In genomic region chr15:24292837-24293236, GRCh38 we compare ENCODE assay signal across 29 cellular contexts.
"Had no signal": no experiment of that assay in that cellular context is flagged by ENCODE, and none has a peak within 500 bp of the region (broad histone marks: within the 10 kb centered on the region; RNA-seq: fewer than 3 reads in every experiment).

No MANE protein-coding gene starts in this region.

- H3K27ac ChIP-seq: neutrophil, parathyroid adenoma, psoas muscle, right lobe of liver, sigmoid colon, stomach, thoracic aorta, thyroid gland, tibial nerve, upper lobe of left lung had no signal

- H3K4me1 ChIP-seq: parathyroid adenoma, psoas muscle, right lobe of liver, sigmoid colon, stomach, thyroid gland, tibial nerve, upper lobe of left lung had no signal

- H3K9ac ChIP-seq: parathyroid adenoma had no signal

- H3K27me3 ChIP-seq: neutrophil, right lobe of liver, sigmoid colon, stomach, thyroid gland, tibial nerve, upper lobe of left lung had no signal

- H3K27me3 Mint-ChIP-seq: naive thymus-derived CD8-positive, alpha-beta T cell; natural killer cell treated with Interleukin-12 subunit alpha and Interleukin-12 subunit beta and Interleukin-15 and Interleukin-18, amount 100 ng/mL, for 72 hours; progenitor cell of endocrine pancreas; stimulated activated naive B cell treated with anti-CD40 and anti-IgM and Interleukin-4, amounts not matched to agents 10 μg/mL and 1 μg/mL and 100 μg/mL, for 72 hours; stimulated activated naive CD8-positive, alpha-beta T cell treated with anti-CD3 and anti-CD28 coated beads, Interleukin-15, Interleukin-2, amounts not matched to agents 100 ng/mL and 50 ng/mL, for 24 hours had no signal

- H3K36me3 Mint-ChIP-seq: naive thymus-derived CD8-positive, alpha-beta T cell; natural killer cell treated with Interleukin-12 subunit alpha and Interleukin-12 subunit beta and Interleukin-15 and Interleukin-18, amount 100 ng/mL, for 72 hours; stimulated activated effector memory CD8-positive, alpha-beta T cell treated with anti-CD3 and anti-CD28 coated beads, Interleukin-12 subunit alpha, Interleukin-12 subunit beta, amount 100 ng/mL, for 72 hours; stimulated activated naive B cell treated with anti-CD40 and anti-IgM and Interleukin-4, amounts not matched to agents 10 μg/mL and 1 μg/mL and 100 μg/mL, for 72 hours had no signal

- H3K4me3 Mint-ChIP-seq: naive thymus-derived CD8-positive, alpha-beta T cell; natural killer cell treated with Interleukin-12 subunit alpha and Interleukin-12 subunit beta and Interleukin-15 and Interleukin-18, amount 100 ng/mL, for 72 hours; nephron progenitor cell; neural crest cell; stimulated activated effector memory CD8-positive, alpha-beta T cell treated with anti-CD3 and anti-CD28 coated beads, Interleukin-12 subunit alpha, Interleukin-12 subunit beta, amount 100 ng/mL, for 72 hours; stimulated activated naive B cell treated with anti-CD40 and anti-IgM and Interleukin-4, amounts not matched to agents 10 μg/mL and 1 μg/mL and 100 μg/mL, for 72 hours; stimulated activated naive CD8-positive, alpha-beta T cell treated with anti-CD3 and anti-CD28 coated beads, Interleukin-15, Interleukin-2, amounts not matched to agents 100 ng/mL and 50 ng/mL, for 24 hours had no signal

- H3K79me2 ChIP-seq: parathyroid adenoma had no signal

- H3K27ac Mint-ChIP-seq: naive thymus-derived CD8-positive, alpha-beta T cell; natural killer cell treated with Interleukin-12 subunit alpha and Interleukin-12 subunit beta and Interleukin-15 and Interleukin-18, amount 100 ng/mL, for 72 hours; nephron progenitor cell; progenitor cell of endocrine pancreas; stimulated activated effector memory CD8-positive, alpha-beta T cell treated with anti-CD3 and anti-CD28 coated beads, Interleukin-12 subunit alpha, Interleukin-12 subunit beta, amount 100 ng/mL, for 72 hours; stimulated activated naive B cell treated with anti-CD40 and anti-IgM and Interleukin-4, amounts not matched to agents 10 μg/mL and 1 μg/mL and 100 μg/mL, for 72 hours; stimulated activated naive CD8-positive, alpha-beta T cell treated with anti-CD3 and anti-CD28 coated beads, Interleukin-15, Interleukin-2, amounts not matched to agents 100 ng/mL and 50 ng/mL, for 24 hours had no signal

- H3K4me1 Mint-ChIP-seq: naive thymus-derived CD8-positive, alpha-beta T cell; nephron progenitor cell; neural crest cell; stimulated activated effector memory CD8-positive, alpha-beta T cell treated with anti-CD3 and anti-CD28 coated beads, Interleukin-12 subunit alpha, Interleukin-12 subunit beta, amount 100 ng/mL, for 72 hours; stimulated activated naive B cell treated with anti-CD40 and anti-IgM and Interleukin-4, amounts not matched to agents 10 μg/mL and 1 μg/mL and 100 μg/mL, for 72 hours had no signal

- H3K4me3 ChIP-seq: psoas muscle, right lobe of liver, sigmoid colon, stomach, thoracic aorta, thyroid gland, tibial nerve, upper lobe of left lung had no signal

- FAIRE-seq: urothelium cell line had no signal

- ATAC-seq: naive thymus-derived CD8-positive, alpha-beta T cell; natural killer cell treated with Interleukin-12 subunit alpha and Interleukin-12 subunit beta and Interleukin-15 and Interleukin-18, amount 100 ng/mL, for 72 hours; psoas muscle; right cardiac atrium; right lobe of liver; stimulated activated effector memory CD8-positive, alpha-beta T cell treated with anti-CD3 and anti-CD28 coated beads, Interleukin-12 subunit alpha, Interleukin-12 subunit beta, amount 100 ng/mL, for 72 hours; stimulated activated naive B cell treated with anti-CD40 and anti-IgM and Interleukin-4, amounts not matched to agents 10 μg/mL and 1 μg/mL and 100 μg/mL, for 72 hours had no signal

- H2AFZ ChIP-seq: parathyroid adenoma had no signal

- DNase-seq: naive thymus-derived CD8-positive, alpha-beta T cell; nephron progenitor cell; nucleus accumbens; posterior cingulate gyrus; psoas muscle; right cardiac atrium; right lobe of liver; sigmoid colon; small intestine; stimulated activated CD4-positive, alpha-beta T cell treated with anti-CD3 and anti-CD28 coated beads, Interleukin-15, amount 100 ng/mL, for 24 hours; stimulated activated CD4-positive, alpha-beta T cell treated with anti-CD3 and anti-CD28 coated beads, Interleukin-2, amount 100 ng/mL, for 24 hours; stimulated activated CD4-positive, alpha-beta T cell treated with anti-CD3 and anti-CD28 coated beads, Interleukin-2, amount 100 ng/mL, for 48 hours; stimulated activated CD4-positive, alpha-beta T cell treated with anti-CD3 and anti-CD28 coated beads, Interleukin-4, amount 100 ng/mL, for 24 hours; stimulated activated naive B cell treated with anti-CD40 and anti-IgM and Interleukin-4, amounts not matched to agents 10 μg/mL and 1 μg/mL and 100 μg/mL, for 72 hours; stimulated activated naive CD4-positive, alpha-beta T cell treated with Interleukin-2 at 50 U/mL for 16 hours; stomach; thyroid gland; trophoblast cell; upper lobe of left lung had no signal

- H3K9me3 Mint-ChIP-seq: neural crest cell; stimulated activated naive B cell treated with anti-CD40 and anti-IgM and Interleukin-4, amounts not matched to agents 10 μg/mL and 1 μg/mL and 100 μg/mL, for 72 hours; stimulated activated naive CD8-positive, alpha-beta T cell treated with anti-CD3 and anti-CD28 coated beads, Interleukin-15, Interleukin-2, amounts not matched to agents 100 ng/mL and 50 ng/mL, for 24 hours had no signal

- H3K9me3 ChIP-seq: neutrophil, psoas muscle, right lobe of liver, sigmoid colon, stomach, thoracic aorta, thyroid gland, tibial nerve, upper lobe of left lung had no signal

- H3K36me3 ChIP-seq: neutrophil, right lobe of liver, sigmoid colon, stomach, thoracic aorta, thyroid gland, tibial nerve, upper lobe of left lung had no signal
